23 cellular contexts compared by ENCODE assay signal in the genomic region with DNA sequence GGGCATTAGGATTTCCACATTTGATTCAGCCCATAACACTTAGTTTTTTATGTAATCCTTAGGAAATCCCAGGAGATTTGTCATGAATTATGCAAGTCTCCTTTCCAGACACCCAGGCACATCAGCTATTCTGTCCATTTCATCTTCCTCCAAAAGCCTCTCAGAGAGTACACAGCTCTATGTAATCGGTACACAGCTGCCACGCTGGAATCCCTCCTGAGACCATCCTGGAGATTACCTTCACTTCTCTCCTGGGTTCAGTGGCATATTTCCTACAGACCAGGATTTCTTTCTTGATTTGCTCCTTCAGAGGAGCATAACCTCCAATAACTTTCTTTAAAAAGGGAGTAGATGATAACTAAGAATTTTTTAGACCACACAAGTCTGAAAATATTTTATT.
"Had no signal": no experiment of that assay in that cellular context is flagged by ENCODE, and none has a peak within 500 bp of the region (broad histone marks: within the 10 kb centered on the region; RNA-seq: fewer than 3 reads in every experiment).

No MANE protein-coding gene starts in this region.

- H3K4me1 ChIP-seq: left ventricle myocardium inferior, pancreas, prostate gland, spleen, tibial nerve, uterus had no signal

- H3K4me3 ChIP-seq: left ventricle myocardium inferior, lung, pancreas, prostate gland, skin epidermis, spleen, tibial nerve, uterus had no signal

- H3K36me3 Mint-ChIP-seq: mesothelial cell of epicardium; naive B cell; natural killer cell treated with Interleukin-12 subunit alpha and Interleukin-12 subunit beta and Interleukin-15 and Interleukin-18, amount 100 ng/mL, for 72 hours; stimulated activated effector memory CD8-positive, alpha-beta T cell treated with anti-CD3 and anti-CD28 coated beads, Interleukin-12 subunit alpha, Interleukin-12 subunit beta, amount 100 ng/mL, for 72 hours; type B pancreatic cell had no signal

- H3K27ac Mint-ChIP-seq: mesothelial cell of epicardium; naive B cell; natural killer cell treated with Interleukin-12 subunit alpha and Interleukin-12 subunit beta and Interleukin-15 and Interleukin-18, amount 100 ng/mL, for 72 hours; stimulated activated effector memory CD8-positive, alpha-beta T cell treated with anti-CD3 and anti-CD28 coated beads, Interleukin-12 subunit alpha, Interleukin-12 subunit beta, amount 100 ng/mL, for 72 hours; stimulated activated naive CD8-positive, alpha-beta T cell treated with anti-CD3 and anti-CD28 coated beads, Interleukin-15, Interleukin-2, amounts not matched to agents 100 ng/mL and 50 ng/mL, for 24 hours; type B pancreatic cell had no signal

- H3K27me3 Mint-ChIP-seq: naive B cell; natural killer cell treated with Interleukin-12 subunit alpha and Interleukin-12 subunit beta and Interleukin-15 and Interleukin-18, amount 100 ng/mL, for 72 hours; stimulated activated naive CD8-positive, alpha-beta T cell treated with anti-CD3 and anti-CD28 coated beads, Interleukin-15, Interleukin-2, amounts not matched to agents 100 ng/mL and 50 ng/mL, for 24 hours; type B pancreatic cell had no signal

- H3K27me3 ChIP-seq: pancreas, spleen, tibial nerve, uterus had no signal

- H3K4me3 Mint-ChIP-seq: mesothelial cell of epicardium; naive B cell; natural killer cell treated with Interleukin-12 subunit alpha and Interleukin-12 subunit beta and Interleukin-15 and Interleukin-18, amount 100 ng/mL, for 72 hours; stimulated activated effector memory CD8-positive, alpha-beta T cell treated with anti-CD3 and anti-CD28 coated beads, Interleukin-12 subunit alpha, Interleukin-12 subunit beta, amount 100 ng/mL, for 72 hours; stimulated activated naive CD8-positive, alpha-beta T cell treated with anti-CD3 and anti-CD28 coated beads, Interleukin-15, Interleukin-2, amounts not matched to agents 100 ng/mL and 50 ng/mL, for 24 hours; type B pancreatic cell had no signal

- H3K9me3 Mint-ChIP-seq: type B pancreatic cell had no signal

- DNase-seq: islet precursor cell; left ventricle myocardium inferior; mesendoderm; naive B cell; nucleus accumbens; pancreas; posterior cingulate gyrus; right cardiac atrium; spleen; stimulated activated CD4-positive, alpha-beta T cell treated with anti-CD3 and anti-CD28 coated beads, Interleukin-4, amount 100 ng/mL, for 24 hours; stimulated activated naive CD4-positive, alpha-beta T cell; substantia nigra; uterus had no signal

- H3K27ac ChIP-seq: left ventricle myocardium inferior, pancreas, prostate gland, skin epidermis, spleen, tibial nerve, uterus had no signal

- H3K9me3 ChIP-seq: pancreas, prostate gland, tibial nerve, uterus had no signal

- H3K4me1 Mint-ChIP-seq: naive B cell; stimulated activated effector memory CD8-positive, alpha-beta T cell treated with anti-CD3 and anti-CD28 coated beads, Interleukin-12 subunit alpha, Interleukin-12 subunit beta, amount 100 ng/mL, for 72 hours had no signal

- ATAC-seq: natural killer cell treated with Interleukin-12 subunit alpha and Interleukin-12 subunit beta and Interleukin-15 and Interleukin-18, amount 100 ng/mL, for 72 hours; pancreas; right cardiac atrium; sciatic nerve; stimulated activated effector memory CD8-positive, alpha-beta T cell treated with anti-CD3 and anti-CD28 coated beads, Interleukin-12 subunit alpha, Interleukin-12 subunit beta, amount 100 ng/mL, for 72 hours had no signal

- H3K36me3 ChIP-seq: left ventricle myocardium inferior, pancreas, prostate gland, spleen, tibial nerve, uterus had no signal
